19 cellular contexts compared by ENCODE assay signal in genomic region chr6:141291322-141291721, GRCh38.
"Had no signal": no experiment of that assay in that cellular context is flagged by ENCODE, and none has a peak within 500 bp of the region (broad histone marks: within the 10 kb centered on the region; RNA-seq: fewer than 3 reads in every experiment).

No MANE protein-coding gene starts in this region.

- H3K79me2 ChIP-seq: hepatocyte had no signal

- H3K27ac ChIP-seq: esophagus squamous epithelium, hepatocyte, pancreas, suprapubic skin, transverse colon, uterus had no signal

- H3K36me3 ChIP-seq: esophagus squamous epithelium, pancreas, suprapubic skin, transverse colon, uterus had no signal

- DNase-seq: activated CD4-positive, alpha-beta T cell treated with anti-CD3 and anti-CD28 coated beads, Interleukin-2, amount 10 ng/mL, durations not matched to agents 7 days and 5 days; activated CD8-positive, alpha-beta memory T cell treated with anti-CD3 and anti-CD28 coated beads, Interleukin-2, amount 50 U/mL, for 4 hours; activated CD8-positive, alpha-beta T cell treated with anti-CD3 and anti-CD28 coated beads, Interleukin-2, amount 10 ng/mL, durations not matched to agents 7 days and 5 days; activated gamma-delta T cell; activated T-cell treated with anti-CD3 and anti-CD28 coated beads, Interleukin-2, amount 50 U/mL, for 72 hours; effector memory CD4-positive, alpha-beta T cell; esophagus squamous epithelium; naive thymus-derived CD8-positive, alpha-beta T cell; pancreas; stimulated activated CD4-positive, alpha-beta T cell treated with anti-CD3 and anti-CD28 coated beads, Interleukin-4, amount 100 ng/mL, for 1 hour; stimulated activated naive CD8-positive, alpha-beta T cell treated with anti-CD3 and anti-CD28 coated beads, Interleukin-15, amount 100 ng/mL, for 72 hours; transverse colon; uterus had no signal

- H2AFZ ChIP-seq: hepatocyte had no signal

- FAIRE-seq: astrocyte, pancreas had no signal

- ATAC-seq: activated CD4-positive, CD25-positive, alpha-beta regulatory T cell treated with anti-CD3 and anti-CD28 coated beads, Interleukin-2, amount 50 U/mL, for 24 hours; activated CD8-positive, alpha-beta T cell treated with anti-CD3 and anti-CD28 coated beads, Interleukin-2, amount 10 ng/mL, durations not matched to agents 7 days and 5 days; activated T-cell treated with anti-CD3 and anti-CD28 coated beads, Interleukin-2, amount 50 U/mL, for 72 hours; naive thymus-derived CD8-positive, alpha-beta T cell; pancreas; sciatic nerve; stimulated activated naive CD8-positive, alpha-beta T cell treated with anti-CD3 and anti-CD28 coated beads, Interleukin-15, amount 100 ng/mL, for 72 hours had no signal

- H3K27me3 ChIP-seq: esophagus squamous epithelium, hepatocyte, pancreas, suprapubic skin, transverse colon, uterus had no signal

- H3K4me3 ChIP-seq: esophagus squamous epithelium, hepatocyte, pancreas, smooth muscle cell, suprapubic skin, transverse colon, uterus had no signal

- H3K4me1 ChIP-seq: esophagus squamous epithelium, pancreas, suprapubic skin, transverse colon, uterus had no signal

- H3K9me3 ChIP-seq: pancreas, suprapubic skin, uterus had no signal

- H3K4me2 ChIP-seq: hepatocyte, smooth muscle cell had no signal
